ENCODE assay signal across 2 cellular contexts in genomic region chr11:121586727-121587126, GRCh38.
TF ChIP-seq lines count a peak whose summit lies in the region.

No MANE protein-coding gene starts in this region.

TF ChIP-seq in liver, 16 proteins besides CTCF, POLR2A, EP300 and RAD21 (continued from another document):
- TF ChIP-seq HNF4A (conservative IDR thresholded peaks at IDR 0.05) (no peak), ATF3 (IDR thresholded peaks at IDR 0.05) (no peak), HNF4G (IDR thresholded peaks at IDR 0.05) (no peak), YY1 (IDR thresholded peaks at IDR 0.05) (no peak), TAF1 (conservative IDR thresholded peaks at IDR 0.05) (no peak), SP1 (IDR thresholded peaks at IDR 0.05) (no peak), NR2F2 (IDR thresholded peaks at IDR 0.05) (no peak), JUND (IDR thresholded peaks at IDR 0.05) (no peak), FOXA1 (IDR thresholded peaks at IDR 0.05) (no peak), RXRA (IDR thresholded peaks at IDR 0.05) (no peak), GABPA (IDR thresholded peaks at IDR 0.05 in 1 of 2, conservative IDR thresholded peaks at IDR 0.05 in 1 of 2) (no peak), FOXA2 (IDR thresholded peaks at IDR 0.05) (no peak)
- TF ChIP-seq, protein P1, sequence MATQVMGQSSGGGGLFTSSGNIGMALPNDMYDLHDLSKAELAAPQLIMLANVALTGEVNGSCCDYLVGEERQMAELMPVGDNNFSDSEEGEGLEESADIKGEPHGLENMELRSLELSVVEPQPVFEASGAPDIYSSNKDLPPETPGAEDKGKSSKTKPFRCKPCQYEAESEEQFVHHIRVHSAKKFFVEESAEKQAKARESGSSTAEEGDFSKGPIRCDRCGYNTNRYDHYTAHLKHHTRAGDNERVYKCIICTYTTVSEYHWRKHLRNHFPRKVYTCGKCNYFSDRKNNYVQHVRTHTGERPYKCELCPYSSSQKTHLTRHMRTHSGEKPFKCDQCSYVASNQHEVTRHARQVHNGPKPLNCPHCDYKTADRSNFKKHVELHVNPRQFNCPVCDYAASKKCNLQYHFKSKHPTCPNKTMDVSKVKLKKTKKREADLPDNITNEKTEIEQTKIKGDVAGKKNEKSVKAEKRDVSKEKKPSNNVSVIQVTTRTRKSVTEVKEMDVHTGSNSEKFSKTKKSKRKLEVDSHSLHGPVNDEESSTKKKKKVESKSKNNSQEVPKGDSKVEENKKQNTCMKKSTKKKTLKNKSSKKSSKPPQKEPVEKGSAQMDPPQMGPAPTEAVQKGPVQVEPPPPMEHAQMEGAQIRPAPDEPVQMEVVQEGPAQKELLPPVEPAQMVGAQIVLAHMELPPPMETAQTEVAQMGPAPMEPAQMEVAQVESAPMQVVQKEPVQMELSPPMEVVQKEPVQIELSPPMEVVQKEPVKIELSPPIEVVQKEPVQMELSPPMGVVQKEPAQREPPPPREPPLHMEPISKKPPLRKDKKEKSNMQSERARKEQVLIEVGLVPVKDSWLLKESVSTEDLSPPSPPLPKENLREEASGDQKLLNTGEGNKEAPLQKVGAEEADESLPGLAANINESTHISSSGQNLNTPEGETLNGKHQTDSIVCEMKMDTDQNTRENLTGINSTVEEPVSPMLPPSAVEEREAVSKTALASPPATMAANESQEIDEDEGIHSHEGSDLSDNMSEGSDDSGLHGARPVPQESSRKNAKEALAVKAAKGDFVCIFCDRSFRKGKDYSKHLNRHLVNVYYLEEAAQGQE (IDR thresholded peaks at IDR 0.05): no peak
- TF ChIP-seq, protein P2, sequence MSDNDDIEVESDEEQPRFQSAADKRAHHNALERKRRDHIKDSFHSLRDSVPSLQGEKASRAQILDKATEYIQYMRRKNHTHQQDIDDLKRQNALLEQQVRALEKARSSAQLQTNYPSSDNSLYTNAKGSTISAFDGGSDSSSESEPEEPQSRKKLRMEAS (IDR thresholded peaks at IDR 0.05): no peak

TF ChIP-seq in HepG2, 621 proteins besides CTCF, POLR2A, EP300 and RAD21 (continued from another document):
- TF ChIP-seq GMEB2 (CRISPR knock-in tag; IDR thresholded peaks at IDR 0.05; ENCODE audit: low read depth) (no peak), ZNF891 (CRISPR knock-in tag; IDR thresholded peaks at IDR 0.05) (no peak), THYN1 (CRISPR knock-in tag; IDR thresholded peaks at IDR 0.05; ENCODE audit: borderline replicate concordance, low read depth) (no peak), ATF2 (CRISPR knock-in tag; IDR thresholded peaks at IDR 0.05) (no peak)
- TF ChIP-seq, protein P3, sequence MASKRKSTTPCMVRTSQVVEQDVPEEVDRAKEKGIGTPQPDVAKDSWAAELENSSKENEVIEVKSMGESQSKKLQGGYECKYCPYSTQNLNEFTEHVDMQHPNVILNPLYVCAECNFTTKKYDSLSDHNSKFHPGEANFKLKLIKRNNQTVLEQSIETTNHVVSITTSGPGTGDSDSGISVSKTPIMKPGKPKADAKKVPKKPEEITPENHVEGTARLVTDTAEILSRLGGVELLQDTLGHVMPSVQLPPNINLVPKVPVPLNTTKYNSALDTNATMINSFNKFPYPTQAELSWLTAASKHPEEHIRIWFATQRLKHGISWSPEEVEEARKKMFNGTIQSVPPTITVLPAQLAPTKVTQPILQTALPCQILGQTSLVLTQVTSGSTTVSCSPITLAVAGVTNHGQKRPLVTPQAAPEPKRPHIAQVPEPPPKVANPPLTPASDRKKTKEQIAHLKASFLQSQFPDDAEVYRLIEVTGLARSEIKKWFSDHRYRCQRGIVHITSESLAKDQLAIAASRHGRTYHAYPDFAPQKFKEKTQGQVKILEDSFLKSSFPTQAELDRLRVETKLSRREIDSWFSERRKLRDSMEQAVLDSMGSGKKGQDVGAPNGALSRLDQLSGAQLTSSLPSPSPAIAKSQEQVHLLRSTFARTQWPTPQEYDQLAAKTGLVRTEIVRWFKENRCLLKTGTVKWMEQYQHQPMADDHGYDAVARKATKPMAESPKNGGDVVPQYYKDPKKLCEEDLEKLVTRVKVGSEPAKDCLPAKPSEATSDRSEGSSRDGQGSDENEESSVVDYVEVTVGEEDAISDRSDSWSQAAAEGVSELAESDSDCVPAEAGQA (IDR thresholded peaks at IDR 0.05; ENCODE audit: low read depth): no peak
- TF ChIP-seq, protein P3 (CRISPR knock-in tag; IDR thresholded peaks at IDR 0.05; ENCODE audit: borderline replicate concordance): no peak
